In genomic region chr9:96868709-96869108, GRCh38 we compare ENCODE assay signal across 2 cellular contexts.
TF ChIP-seq lines count a peak whose summit lies in the region.

No MANE protein-coding gene starts in this region.

TF ChIP-seq in liver, 16 proteins besides CTCF, POLR2A, EP300 and RAD21:
- TF ChIP-seq HNF4A (conservative IDR thresholded peaks at IDR 0.05) (peak in 1 of 2 donors; percentile 14), SP1 (IDR thresholded peaks at IDR 0.05) (peak; percentile 33), ZBTB33 (IDR thresholded peaks at IDR 0.05) (no peak), REST (IDR thresholded peaks at IDR 0.05) (no peak), FOXA1 (IDR thresholded peaks at IDR 0.05) (no peak), EGR1 (IDR thresholded peaks at IDR 0.05; ENCODE audit: low read depth in 2 of 2) (no peak), GABPA (IDR thresholded peaks at IDR 0.05 in 1 of 2, conservative IDR thresholded peaks at IDR 0.05 in 1 of 2) (no peak)
TF ChIP-seq in liver: peak in this region for 2.

TF ChIP-seq in HepG2, 621 proteins besides CTCF, POLR2A, EP300 and RAD21:
- TF ChIP-seq ZNF362 (CRISPR knock-in tag; IDR thresholded peaks at IDR 0.05; ENCODE audit: borderline replicate concordance) (no peak), ZNF251 (CRISPR knock-in tag; IDR thresholded peaks at IDR 0.05) (no peak), NFATC3 (CRISPR knock-in tag; IDR thresholded peaks at IDR 0.05) (no peak), RNF2 (conservative IDR thresholded peaks at IDR 0.05; ENCODE audit: low read depth) (no peak), ZFP91 (CRISPR knock-in tag; IDR thresholded peaks at IDR 0.05; ENCODE audit: borderline replicate concordance) (no peak)
- TF ChIP-seq, protein P1, sequence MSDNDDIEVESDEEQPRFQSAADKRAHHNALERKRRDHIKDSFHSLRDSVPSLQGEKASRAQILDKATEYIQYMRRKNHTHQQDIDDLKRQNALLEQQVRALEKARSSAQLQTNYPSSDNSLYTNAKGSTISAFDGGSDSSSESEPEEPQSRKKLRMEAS (IDR thresholded peaks at IDR 0.05), result no peak
TF ChIP-seq in HepG2: peak in this region for 0.
